Comparison of ENCODE assay signal across 21 cellular contexts in genomic region chrX:334971-335757, GRCh38.
"Had no signal": no experiment of that assay in that cellular context is flagged by ENCODE, and none has a peak within 500 bp of the region (broad histone marks: within the 10 kb centered on the region; RNA-seq: fewer than 3 reads in every experiment).

No MANE protein-coding gene starts in this region.

- H3K4me1 Mint-ChIP-seq: neural crest cell had no signal

- H3K4me2 ChIP-seq: SK-N-SH had no signal

- H3K4me3 Mint-ChIP-seq: activated B cell treated with CpG ODN at 0.5 μM for 24 hours; activated CD4-positive, alpha-beta memory T cell treated with anti-CD3 and anti-CD28 coated beads for 36 hours; activated T-cell treated with anti-CD3 and anti-CD28 coated beads, Interleukin-2, amount 50 U/mL, for 24 hours; immature natural killer cell; T-helper 2 cell treated with Interferon-gamma antibody and Interleukin-4, amounts not matched to agents 5 μg/mL and 100 μg/mL, for 36 hours had no signal

- H3K4me3 ChIP-seq: gastrocnemius medialis, psoas muscle, thyroid gland had no signal

- H3K27ac Mint-ChIP-seq: activated B cell treated with CpG ODN at 0.5 μM for 24 hours; activated CD4-positive, alpha-beta memory T cell treated with anti-CD3 and anti-CD28 coated beads for 36 hours; activated T-cell treated with anti-CD3 and anti-CD28 coated beads, Interleukin-2, amount 50 U/mL, for 24 hours; activated T-helper 2 cell treated with anti-CD3 and anti-CD28 coated beads, Interferon-gamma antibody, Interleukin-2, Interleukin-4, amounts not matched to agents 10 μg/mL and 5 μg/mL and 100 μg/mL, durations not matched to agents 14 hours and 24 hours and 36 hours; immature natural killer cell; T-helper 2 cell treated with Interferon-gamma antibody and Interleukin-4, amounts not matched to agents 5 μg/mL and 100 μg/mL, for 36 hours had no signal

- FAIRE-seq: TTC549 had no signal

- H3K9me3 ChIP-seq: gastrocnemius medialis, psoas muscle, SK-N-SH, thyroid gland had no signal

- H3K4me1 ChIP-seq: psoas muscle had no signal

- H3K27ac ChIP-seq: brain microvascular endothelial cell, gastrocnemius medialis, psoas muscle, thyroid gland had no signal

- H3K9ac ChIP-seq: SK-N-SH had no signal

- ATAC-seq: esophagus mucosa, gastrocnemius medialis, psoas muscle had no signal

- H3K36me3 ChIP-seq: brain microvascular endothelial cell, thyroid gland had no signal

- DNase-seq: activated B cell treated with CpG ODN at 0.5 μM for 24 hours; activated CD4-positive, alpha-beta memory T cell treated with anti-CD3 and anti-CD28 coated beads for 36 hours; activated CD4-positive, alpha-beta T cell treated with anti-CD3 and anti-CD28 coated beads for 4 hours; activated naive CD4-positive, alpha-beta T cell treated with Interleukin-2 at 50 U/mL for 16 hours; activated T-cell treated with anti-CD3 and anti-CD28 coated beads, Interleukin-2, amount 50 U/mL, for 24 hours; anterior cingulate cortex; brain microvascular endothelial cell; effector CD4-positive, alpha-beta T cell; gastrocnemius medialis; immature natural killer cell; mammary epithelial cell; SK-N-SH; stimulated activated CD4-positive, alpha-beta T cell treated with anti-CD3 and anti-CD28 coated beads, Interleukin-2, amount 100 ng/mL, for 24 hours; stimulated activated naive CD4-positive, alpha-beta T cell treated with Interleukin-2 at 50 U/mL for 16 hours had no signal

- H3K9me3 Mint-ChIP-seq: activated B cell treated with CpG ODN at 0.5 μM for 24 hours; activated CD4-positive, alpha-beta memory T cell treated with anti-CD3 and anti-CD28 coated beads for 36 hours; activated T-cell treated with anti-CD3 and anti-CD28 coated beads, Interleukin-2, amount 50 U/mL, for 24 hours; activated T-helper 2 cell treated with anti-CD3 and anti-CD28 coated beads, Interferon-gamma antibody, Interleukin-2, Interleukin-4, amounts not matched to agents 10 μg/mL and 5 μg/mL and 100 μg/mL, durations not matched to agents 14 hours and 24 hours and 36 hours; immature natural killer cell; neural crest cell; T-helper 2 cell treated with Interferon-gamma antibody and Interleukin-4, amounts not matched to agents 5 μg/mL and 100 μg/mL, for 36 hours had no signal

- H3K27me3 Mint-ChIP-seq: activated B cell treated with CpG ODN at 0.5 μM for 24 hours; activated CD4-positive, alpha-beta memory T cell treated with anti-CD3 and anti-CD28 coated beads for 36 hours had no signal

- H3K27me3 ChIP-seq: brain microvascular endothelial cell, gastrocnemius medialis, thyroid gland had no signal
